23 cellular contexts compared by ENCODE assay signal in the genomic region with DNA sequence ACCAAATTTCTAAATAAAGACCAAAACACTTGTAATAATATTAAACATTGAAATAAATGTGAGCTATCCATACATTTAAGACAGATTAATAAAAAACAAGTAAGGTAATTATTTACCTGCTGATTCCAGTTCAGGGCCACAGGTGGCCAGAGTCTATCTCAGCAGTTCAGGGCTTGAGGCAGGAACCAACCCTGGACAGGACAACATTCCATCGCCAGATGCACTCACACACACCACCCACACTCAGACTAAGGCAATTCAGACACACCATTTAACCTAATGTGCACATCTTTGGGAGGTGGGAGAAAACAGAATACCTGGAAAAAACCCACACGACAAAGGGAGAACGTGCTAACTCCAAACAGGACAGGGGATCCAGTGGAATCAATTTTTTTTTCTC.
"Had no signal": no experiment of that assay in that cellular context is flagged by ENCODE, and none has a peak within 500 bp of the region (broad histone marks: within the 10 kb centered on the region; RNA-seq: fewer than 3 reads in every experiment).

No MANE protein-coding gene starts in this region.

- H3K36me3 ChIP-seq: esophagus squamous epithelium, gastroesophageal sphincter, left ventricle myocardium inferior, neutrophil, suprapubic skin, thyroid gland, upper lobe of left lung, uterus had no signal

- H3K4me3 Mint-ChIP-seq: immature natural killer cell; naive thymus-derived CD8-positive, alpha-beta T cell; stimulated activated effector memory CD8-positive, alpha-beta T cell treated with anti-CD3 and anti-CD28 coated beads, Interleukin-12 subunit alpha, Interleukin-12 subunit beta, amount 100 ng/mL, for 72 hours had no signal

- DNase-seq: effector memory CD4-positive, alpha-beta T cell; esophagus squamous epithelium; foreskin fibroblast; glutamatergic neuron; immature natural killer cell; kidney; left cardiac atrium; left ventricle myocardium inferior; naive thymus-derived CD8-positive, alpha-beta T cell; posterior cingulate gyrus; right cardiac atrium; stimulated activated CD4-positive, alpha-beta T cell treated with anti-CD3 and anti-CD28 coated beads, Interleukin-4, amount 100 ng/mL, for 1 hour; stimulated activated CD8-positive, alpha-beta memory T cell treated with anti-CD3 and anti-CD28 coated beads, Interleukin-4, amount 100 ng/mL, for 48 hours; stimulated activated naive CD8-positive, alpha-beta T cell treated with anti-CD3 and anti-CD28 coated beads, Interleukin-15, Interleukin-2, amounts not matched to agents 100 U/mL and 50 U/mL, for 24 hours; thyroid gland; upper lobe of left lung; uterus had no signal

- H3K4me3 ChIP-seq: esophagus squamous epithelium, gastroesophageal sphincter, left ventricle myocardium inferior, lung, suprapubic skin, thyroid gland, upper lobe of left lung, uterus had no signal

- H3K27me3 ChIP-seq: esophagus squamous epithelium, gastroesophageal sphincter, neutrophil, suprapubic skin, thyroid gland, upper lobe of left lung, uterus had no signal

- H3K36me3 Mint-ChIP-seq: stimulated activated effector memory CD8-positive, alpha-beta T cell treated with anti-CD3 and anti-CD28 coated beads, Interleukin-12 subunit alpha, Interleukin-12 subunit beta, amount 100 ng/mL, for 72 hours had no signal

- H3K27ac ChIP-seq: epithelial cell of prostate, gastroesophageal sphincter, left ventricle myocardium inferior, neutrophil, suprapubic skin, thyroid gland, upper lobe of left lung, uterus had no signal

- H3K27ac Mint-ChIP-seq: immature natural killer cell; naive thymus-derived CD8-positive, alpha-beta T cell; stimulated activated effector memory CD8-positive, alpha-beta T cell treated with anti-CD3 and anti-CD28 coated beads, Interleukin-12 subunit alpha, Interleukin-12 subunit beta, amount 100 ng/mL, for 72 hours had no signal

- H3K4me1 ChIP-seq: gastroesophageal sphincter, left ventricle myocardium inferior, suprapubic skin, thyroid gland, upper lobe of left lung, uterus had no signal

- H3K9me3 ChIP-seq: esophagus squamous epithelium, gastroesophageal sphincter, left ventricle myocardium inferior, neutrophil, suprapubic skin, thyroid gland, upper lobe of left lung, uterus had no signal

- H3K4me1 Mint-ChIP-seq: immature natural killer cell; naive thymus-derived CD8-positive, alpha-beta T cell; stimulated activated effector memory CD8-positive, alpha-beta T cell treated with anti-CD3 and anti-CD28 coated beads, Interleukin-12 subunit alpha, Interleukin-12 subunit beta, amount 100 ng/mL, for 72 hours had no signal

- ATAC-seq: gastroesophageal sphincter; left cardiac atrium; naive thymus-derived CD8-positive, alpha-beta T cell; right cardiac atrium; stimulated activated effector memory CD8-positive, alpha-beta T cell treated with anti-CD3 and anti-CD28 coated beads, Interleukin-12 subunit alpha, Interleukin-12 subunit beta, amount 100 ng/mL, for 72 hours; stimulated activated naive CD8-positive, alpha-beta T cell treated with anti-CD3 and anti-CD28 coated beads, Interleukin-15, Interleukin-2, amounts not matched to agents 100 U/mL and 50 U/mL, for 24 hours had no signal
